ENCODE assay signal across 16 cellular contexts in genomic region chr12:12518464-12518845, GRCh38. TPM values are rescaled to one million over a fixed set of nuclear protein-coding genes. Genes with fewer than 3 reads are reported as not detected.
DNase-seq lines count a peak whose midpoint lies in the region; ATAC-seq, FAIRE-seq and TF ChIP-seq lines count a peak whose summit lies in the region.
"Had no signal": no experiment of that assay in that cellular context is flagged by ENCODE, and none has a peak within 500 bp of the region (broad histone marks: within the 10 kb centered on the region; RNA-seq: fewer than 3 reads in every experiment).

No MANE protein-coding gene starts in this region.

- POLR2A ChIA-PET in WTC11 (lab: Charles Lee), result interaction anchor here (0.7 kb wide), 1 partner anchor 19 kb away, joined by 3 read pairs; no protein-coding TSS in a partner anchor
- POLR2A ChIA-PET in HEK293T (lab: Yijun Ruan, JAX), result no interaction called here

- DNase-seq in GM12891 (ENCODE audit: insufficient read length, low spot score) (no peak), WTC11 (ENCODE audit: low spot score) (no peak), small intestine (no peak), HEK293T (ENCODE audit: extremely low spot score) (no peak), SW 1271 (lab: John Stamatoyannopoulos, UW) (no peak), NCI-H774 (lab: John Stamatoyannopoulos, UW) (no peak)
- no peak for DNase-seq in stimulated activated naive CD4-positive, alpha-beta T cell (lab: John Stamatoyannopoulos, UW)
- DNase-seq: ACHN; CD4-positive, alpha-beta T cell; GOT3; KBM-7; NCI-H1417; NCI-H187 treated with DMSO at 0.1 percent for 48 hours; NCI-H526 treated with DMSO at 0.1 percent for 48 hours; SHP77 treated with DMSO at 0.1 percent for 48 hours had no signal

- H3K4me1 ChIP-seq in mucosa of rectum (ENCODE audit: control insufficient read depth in 2 of 2, insufficient read depth in 2 of 2, low read length in 2 of 2), result peaks cover 26 to 38% of the 10 kb centered on the region in 2 donors
- H3K4me1 ChIP-seq in small intestine (ENCODE audit: control insufficient read depth in 2 of 2, insufficient read depth in 1 of 2, low read depth in 1 of 2, low read length in 1 of 2), result peaks cover 4 to 7% of the 10 kb centered on the region in 2 donors

- H3K27ac Mint-ChIP-seq in WTC11, result peak overlapping the region; percentile 78
- H3K27ac Mint-ChIP-seq: CD4-positive, alpha-beta T cell had no signal

- no peak overlapping the region for H3K4me3 Mint-ChIP-seq in WTC11
- H3K4me3 Mint-ChIP-seq: CD4-positive, alpha-beta T cell had no signal

- peaks cover 36% of the 10 kb centered on the region for H3K36me3 Mint-ChIP-seq in WTC11

- H3K9me3 Mint-ChIP-seq in WTC11, result no peaks in the 10 kb centered on the region
- H3K9me3 Mint-ChIP-seq: CD4-positive, alpha-beta T cell had no signal

- H3K4me1 Mint-ChIP-seq in WTC11, result peaks cover 49% of the 10 kb centered on the region

- H3K27me3 ChIP-seq in mucosa of rectum (ENCODE audit: control insufficient read depth in 2 of 2, insufficient read depth in 2 of 2, low read length in 2 of 2) (no peaks in the 10 kb centered on the region), small intestine (ENCODE audit: control insufficient read depth in 2 of 2, insufficient read depth in 2 of 2, low read length in 2 of 2) (no peaks in the 10 kb centered on the region)

- FAIRE-seq in GM12891 (lab: Jason Lieb, UNC) (peak; percentile 23), small intestine (lab: Jason Lieb, UNC) (no peak)

- peaks cover 5 to 6% of the 10 kb centered on the region in 2 donors for H3K36me3 ChIP-seq in mucosa of rectum (ENCODE audit: control insufficient read depth in 2 of 2, insufficient read depth in 2 of 2, low read length in 2 of 2)
- H3K36me3 ChIP-seq in small intestine (ENCODE audit: control insufficient read depth in 2 of 2, insufficient read depth in 2 of 2, low read length in 2 of 2), result peaks cover 2 to 11% of the 10 kb centered on the region in 2 donors

- H3K27me3 Mint-ChIP-seq in WTC11 (ENCODE audit: low read depth), result no peaks in the 10 kb centered on the region
- H3K27me3 Mint-ChIP-seq: CD4-positive, alpha-beta T cell had no signal

- H3K4me3 ChIP-seq in mucosa of rectum (ENCODE audit: low read length in 2 of 2), result no peak overlapping the region
- no peak overlapping the region for H3K4me3 ChIP-seq in small intestine (ENCODE audit: low read depth in 1 of 2, low read length in 2 of 2)

- H3K9me3 ChIP-seq in mucosa of rectum (ENCODE audit: control insufficient read depth in 2 of 2, low read length in 2 of 2) (no peaks in the 10 kb centered on the region), small intestine (ENCODE audit: control insufficient read depth, low read depth) (no peaks in the 10 kb centered on the region)

- CTCF ChIA-PET in WTC11 (lab: Charles Lee) (interaction anchor here (1.7 kb wide), 1 partner anchor 15 kb away, joined by 9 read pairs; no protein-coding TSS in a partner anchor), HEK293T (lab: Yijun Ruan, JAX) (no interaction called here)

- peak overlapping the region; percentile 85 to 91 for H3K27ac ChIP-seq in mucosa of rectum (ENCODE audit: low read depth in 2 of 2, low read length in 2 of 2)
- peak overlapping the region; percentile 78 to 93 for H3K27ac ChIP-seq in small intestine (ENCODE audit: low read depth in 1 of 2, low read length in 1 of 2)

- no peak for TF ChIP-seq CTCF in WTC11 (IDR thresholded peaks at IDR 0.05)

- no peak for ATAC-seq in WTC11

- peak overlapping the region in 1 of 2 donors; percentile 62 for H3K9ac ChIP-seq in mucosa of rectum (ENCODE audit: low read depth in 1 of 2, low read length in 2 of 2)

- TF ChIP-seq POLR2A in GM12891 (IDR thresholded peaks at IDR 0.05; ENCODE audit: low read depth, low read length), result no peak

- 33 to 78% (median 39%) methylated on average over 3 of the region's 3 CpGs for WGBS in small intestine, 3 donors

TF ChIP-seq in GM12891, 5 proteins besides CTCF, POLR2A, EP300 and RAD21:
- TF ChIP-seq PAX5 (IDR thresholded peaks at IDR 0.05; ENCODE audit: insufficient read depth, low read length, severe bottlenecking), result no peak
- TF ChIP-seq POU2F2 (IDR thresholded peaks at IDR 0.05; ENCODE audit: low read depth, low read length), result no peak
- TF ChIP-seq POLR2AphosphoS5 (IDR thresholded peaks at IDR 0.05; ENCODE audit: low read depth, low read length), result no peak
- TF ChIP-seq SPI1 (IDR thresholded peaks at IDR 0.05; ENCODE audit: low read depth, low read length), result no peak
- no peak for TF ChIP-seq TAF1 (IDR thresholded peaks at IDR 0.05; ENCODE audit: low read depth, low read length)
TF ChIP-seq in GM12891: peak in this region for 0.

TF ChIP-seq in WTC11, 78 proteins besides CTCF, POLR2A, EP300 and RAD21 (continues in another document):
- no peak for TF ChIP-seq IRF2 (CRISPR knock-in tag; IDR thresholded peaks at IDR 0.05; ENCODE audit: borderline replicate concordance, low read depth)
- no peak for TF ChIP-seq ZNF416 (CRISPR knock-in tag; IDR thresholded peaks at IDR 0.05)
- TF ChIP-seq KAT7 (CRISPR knock-in tag; IDR thresholded peaks at IDR 0.05; ENCODE audit: borderline replicate concordance), result no peak
- no peak for TF ChIP-seq CREM (CRISPR knock-in tag; IDR thresholded peaks at IDR 0.05)
- TF ChIP-seq FOXP1 (CRISPR knock-in tag; IDR thresholded peaks at IDR 0.05; ENCODE audit: borderline replicate concordance), result no peak
- no peak for TF ChIP-seq PRDM15 (CRISPR knock-in tag; IDR thresholded peaks at IDR 0.05)
- TF ChIP-seq GRHL2 (CRISPR knock-in tag; IDR thresholded peaks at IDR 0.05; ENCODE audit: insufficient replicate concordance, severe bottlenecking), result no peak

TF ChIP-seq in HEK293T, 16 proteins besides CTCF, POLR2A, EP300 and RAD21:
- TF ChIP-seq ARNT (IDR thresholded peaks at IDR 0.05) (no peak), ZNF384 (IDR thresholded peaks at IDR 0.05) (no peak), PKNOX1 (IDR thresholded peaks at IDR 0.05) (no peak), FOXK2 (IDR thresholded peaks at IDR 0.05) (no peak), SUZ12 (IDR thresholded peaks at IDR 0.05) (no peak)

RNA-seq across cellular contexts. Expression of gene DUSP16, which starts 44.2 kb away (rescaled TPM):
- polyA plus RNA-seq in GM12891 (2012; ENCODE audit: low read depth, missing spikeins), result 22.6 TPM
- total RNA-seq in WTC11 (2021), result 51.9 to 52.5 TPM (median 52.4 TPM) in 3 replicates
- polyA plus RNA-seq in small intestine, result 10 to 100 TPM; 22.5 to 33.1 (median 27.0) TPM
